31 cellular contexts compared by ENCODE assay signal in genomic region chr5:30337084-30337573, GRCh38.
"Had no signal": no experiment of that assay in that cellular context is flagged by ENCODE, and none has a peak within 500 bp of the region (broad histone marks: within the 10 kb centered on the region; RNA-seq: fewer than 3 reads in every experiment).

No MANE protein-coding gene starts in this region.

- H3K4me1 ChIP-seq: heart left ventricle had no signal

- ATAC-seq: activated CD4-positive, CD25-positive, alpha-beta regulatory T cell treated with anti-CD3 and anti-CD28 coated beads, Interleukin-2, amount 50 U/mL, for 24 hours; activated CD8-positive, alpha-beta T cell treated with anti-CD3 and anti-CD28 coated beads for 36 hours; activated T-cell treated with anti-CD3 and anti-CD28 coated beads, Interleukin-2, amount 50 U/mL, for 4 hours; activated T-helper 17 cell treated with anti-CD3 and anti-CD28 coated beads, Interleukin-2, amount 50 U/mL, for 72 hours; esophagus mucosa; heart left ventricle had no signal

- H3K27ac Mint-ChIP-seq: activated B cell treated with CpG ODN at 0.5 μM for 24 hours; activated CD8-positive, alpha-beta T cell treated with anti-CD3 and anti-CD28 coated beads for 36 hours; activated naive CD8-positive, alpha-beta T cell; activated T-helper 17 cell treated with anti-CD3 and anti-CD28 coated beads, Interleukin-2, amount 50 U/mL, for 72 hours; dendritic cell treated with granulocyte-macrophage colony-stimulating factor and Interleukin-4, amounts not matched to agents 40 ng/mL and 50 ng/mL, for 4 days; endodermal cell; T-helper 2 cell treated with Interferon-gamma antibody and Interleukin-4, amounts not matched to agents 5 μg/mL and 100 μg/mL, for 36 hours had no signal

- DNase-seq: activated B cell treated with CpG ODN at 0.5 μM for 24 hours; activated CD4-positive, alpha-beta T cell treated with anti-CD3 and anti-CD28 coated beads for 48 hours; activated CD4-positive, alpha-beta T cell treated with anti-CD3 and anti-CD28 coated beads, Interleukin-2, amount 50 U/mL, for 1 hour; activated CD4-positive, alpha-beta T cell treated with anti-CD3 and anti-CD28 coated beads, Interleukin-2, amount 50 U/mL, for 48 hours; activated CD8-positive, alpha-beta memory T cell treated with anti-CD3 and anti-CD28 coated beads for 24 hours; activated CD8-positive, alpha-beta T cell treated with anti-CD3 and anti-CD28 coated beads for 36 hours; activated effector memory CD4-positive, alpha-beta T cell treated with Interleukin-2 at 50 U/mL for 16 hours; activated gamma-delta T cell treated with Interleukin-2 at 50 U/mL for 16 hours; activated naive CD4-positive, alpha-beta T cell treated with anti-CD3 and anti-CD28 coated beads, Interleukin-2, amount 50 U/mL, for 16 hours; activated naive CD4-positive, alpha-beta T cell treated with Interleukin-2 at 50 U/mL for 16 hours; activated T-cell treated with anti-CD3 and anti-CD28 coated beads, Interleukin-2, amount 50 U/mL, for 4 hours; amniotic stem cell; anterior cingulate cortex; brain microvascular endothelial cell; dorsolateral prefrontal cortex; effector memory CD4-positive, alpha-beta T cell; endodermal cell; foreskin fibroblast; heart left ventricle; T1000; WERI-Rb-1 had no signal

- H3K36me3 ChIP-seq: brain microvascular endothelial cell, heart left ventricle, WERI-Rb-1 had no signal

- H3K36me3 Mint-ChIP-seq: activated naive CD8-positive, alpha-beta T cell had no signal

- H3K4me1 Mint-ChIP-seq: activated B cell treated with CpG ODN at 0.5 μM for 24 hours; activated T-helper 17 cell treated with anti-CD3 and anti-CD28 coated beads, Interleukin-2, amount 50 U/mL, for 72 hours; central memory CD8-positive, alpha-beta T cell; endodermal cell had no signal

- H3K4me3 ChIP-seq: coronary artery, dorsolateral prefrontal cortex, heart left ventricle had no signal

- H3K4me3 Mint-ChIP-seq: activated B cell treated with CpG ODN at 0.5 μM for 24 hours; activated CD8-positive, alpha-beta T cell treated with anti-CD3 and anti-CD28 coated beads for 36 hours; activated naive CD8-positive, alpha-beta T cell; activated T-cell treated with anti-CD3 and anti-CD28 coated beads, Interleukin-2, amount 50 U/mL, for 4 hours; activated T-helper 17 cell treated with anti-CD3 and anti-CD28 coated beads, Interleukin-2, amount 50 U/mL, for 72 hours; central memory CD8-positive, alpha-beta T cell; dendritic cell treated with granulocyte-macrophage colony-stimulating factor and Interleukin-4, amounts not matched to agents 40 ng/mL and 50 ng/mL, for 4 days; endodermal cell; T-helper 2 cell treated with Interferon-gamma antibody and Interleukin-4, amounts not matched to agents 5 μg/mL and 100 μg/mL, for 36 hours had no signal

- H3K27me3 Mint-ChIP-seq: activated B cell treated with CpG ODN at 0.5 μM for 24 hours; activated CD8-positive, alpha-beta T cell treated with anti-CD3 and anti-CD28 coated beads for 36 hours; activated naive CD8-positive, alpha-beta T cell; activated T-helper 17 cell treated with anti-CD3 and anti-CD28 coated beads, Interleukin-2, amount 50 U/mL, for 72 hours; central memory CD8-positive, alpha-beta T cell; dendritic cell treated with granulocyte-macrophage colony-stimulating factor and Interleukin-4, amounts not matched to agents 40 ng/mL and 50 ng/mL, for 4 days had no signal

- H3K27me3 ChIP-seq: brain microvascular endothelial cell, dorsolateral prefrontal cortex, heart left ventricle had no signal

- H3K9me3 Mint-ChIP-seq: endodermal cell had no signal

- FAIRE-seq: astrocyte, bronchial epithelial cell had no signal

- H3K27ac ChIP-seq: brain microvascular endothelial cell, coronary artery, dorsolateral prefrontal cortex, heart left ventricle, WERI-Rb-1 had no signal
